8 cellular contexts compared by ENCODE assay signal in genomic region chr17:35046740-35047283, GRCh38. TPM values are rescaled to one million over a fixed set of nuclear protein-coding genes. Genes with fewer than 3 reads are reported as not detected.
A peak's percentile ranks its signal among the peaks of the same experiment; 100 is the strongest.
DNase-seq lines count a peak whose midpoint lies in the region; ATAC-seq and TF ChIP-seq lines count a peak whose summit lies in the region.

No MANE protein-coding gene starts in this region.

- no peaks in the 10 kb centered on the region for H3K9me3 Mint-ChIP-seq in T-helper 2 cell treated with Interferon-gamma antibody and Interleukin-4, amounts not matched to agents 5 μg/mL and 100 μg/mL, for 36 hours

- 73 to 86% (median 81%) methylated on average over 5 of the region's 5 CpGs for WGBS in heart left ventricle, 4 donors

- no peaks in the 10 kb centered on the region for H3K27me3 Mint-ChIP-seq in T-helper 2 cell treated with Interferon-gamma antibody and Interleukin-4, amounts not matched to agents 5 μg/mL and 100 μg/mL, for 36 hours (ENCODE audit: low read depth)

- H3K9me3 ChIP-seq in heart left ventricle: no peaks in the 10 kb centered on the region

- ATAC-seq in HG02798 (IDR thresholded peaks at IDR 0.05; ENCODE audit: poor library complexity, unreplicated experiment): peak; percentile 60
- ATAC-seq in heart left ventricle: no peak
- no peak for ATAC-seq in GM21360 (IDR thresholded peaks at IDR 0.05; ENCODE audit: unreplicated experiment)

- TF ChIP-seq POLR2A in heart left ventricle (IDR thresholded peaks at IDR 0.05): no peak

- no peaks in the 10 kb centered on the region for H3K27me3 ChIP-seq in heart left ventricle

- H3K27ac Mint-ChIP-seq in T-helper 2 cell treated with Interferon-gamma antibody and Interleukin-4, amounts not matched to agents 5 μg/mL and 100 μg/mL, for 36 hours: peak overlapping the region; percentile 93

- peak overlapping the region in 1 of 12 donors; percentile 67 for H3K27ac ChIP-seq in heart left ventricle

- peaks cover 46% of the 10 kb centered on the region for H3K4me1 Mint-ChIP-seq in T-helper 2 cell treated with Interferon-gamma antibody and Interleukin-4, amounts not matched to agents 5 μg/mL and 100 μg/mL, for 36 hours (ENCODE audit: low read depth)

- H3K4me1 ChIP-seq in heart left ventricle: peaks cover 0 to 51% (median 10%) of the 10 kb centered on the region in 12 donors

- H3K4me3 Mint-ChIP-seq in T-helper 2 cell treated with Interferon-gamma antibody and Interleukin-4, amounts not matched to agents 5 μg/mL and 100 μg/mL, for 36 hours: peak overlapping the region; percentile 85

- peak overlapping the region; percentile 31 for H3K4me3 ChIP-seq in retinal pigment epithelial cell (ENCODE audit: low read length)
- peak overlapping the region in 1 of 12 donors; percentile 15 for H3K4me3 ChIP-seq in heart left ventricle

- no peak for TF ChIP-seq CTCF in retinal pigment epithelial cell (conservative IDR thresholded peaks at IDR 0.05; ENCODE audit: low read depth, low read length)
- TF ChIP-seq CTCF in heart left ventricle (IDR thresholded peaks at IDR 0.05): no peak

- intact Hi-C loops in heart left ventricle (cut with DNase I): loop anchor here in 1 of 10 donors (10.0 kb wide), 1 partner anchor 52 kb away; no protein-coding TSS in a partner anchor

- peaks cover 13% of the 10 kb centered on the region for H3K36me3 Mint-ChIP-seq in T-helper 2 cell treated with Interferon-gamma antibody and Interleukin-4, amounts not matched to agents 5 μg/mL and 100 μg/mL, for 36 hours (ENCODE audit: low read depth)

- DNase-seq in DMS 273 (lab: John Stamatoyannopoulos, UW; ENCODE audit: unreplicated experiment) (peak; percentile 86), retinal pigment epithelial cell (ENCODE audit: low read depth) (peak; percentile 38), heart left ventricle (no peak), putamen (ENCODE audit: low spot score) (no peak)
- DNase-seq in T-helper 2 cell treated with Interferon-gamma antibody and Interleukin-4, amounts not matched to agents 5 μg/mL and 100 μg/mL, for 36 hours (ENCODE audit: low spot score): peak; percentile 81
- peak; percentile 70 for DNase-seq in central memory CD4-positive, alpha-beta T cell

- H3K36me3 ChIP-seq in heart left ventricle: no peaks in the 10 kb centered on the region

RNA-seq across cellular contexts. Expression of gene RFFL, which starts 16.7 kb away (rescaled TPM):
- 10 to 100 TPM; 10.1 to 21.6 (median 13.5) TPM for total RNA-seq in heart left ventricle
- polyA plus RNA-seq in heart left ventricle: 1 to 10 TPM; 2.6 to 7.1 TPM

Comparison
In these comparisons a context has a peak if more than half of its experiments do, and no peak if none do; other contexts are left out.
1. DNase-seq: peak in DMS 273 (single experiment), T-helper 2 cell treated with Interferon-gamma antibody and Interleukin-4, amounts not matched to agents 5 μg/mL and 100 μg/mL, for 36 hours (single experiment), central memory CD4-positive, alpha-beta T cell (single experiment) and retinal pigment epithelial cell (single experiment); none in heart left ventricle (0 of 5) and putamen (single experiment).